In the genomic region with DNA sequence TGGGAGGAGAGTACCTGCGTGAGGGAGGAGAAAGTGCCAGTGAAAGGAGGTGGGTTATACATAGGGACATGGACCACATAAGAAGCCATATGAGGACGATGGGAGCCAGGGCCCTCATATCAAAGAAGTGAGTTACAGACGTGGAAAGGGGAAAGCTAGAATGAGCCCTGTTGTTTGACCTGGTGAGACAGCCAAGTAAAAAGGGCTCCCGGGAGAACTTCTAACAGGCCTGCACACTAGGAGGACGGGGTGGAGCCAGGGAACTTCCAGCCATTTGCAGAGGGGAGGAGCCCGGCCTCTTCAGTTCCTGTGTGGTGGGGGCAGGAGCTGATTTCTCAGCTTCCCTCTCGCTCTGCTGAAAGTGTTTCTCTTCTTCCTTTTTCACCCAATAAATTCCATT, we compare ENCODE assay signal across 11 cellular contexts.
DNase-seq lines count a peak whose midpoint lies in the region; ATAC-seq and TF ChIP-seq lines count a peak whose summit lies in the region.
"Had no signal": no experiment of that assay in that cellular context is flagged by ENCODE, and none has a peak within 500 bp of the region (broad histone marks: within the 10 kb centered on the region; RNA-seq: fewer than 3 reads in every experiment).

No MANE protein-coding gene starts in this region.

- no peak overlapping the region for H3K27ac ChIP-seq in A673 (ENCODE audit: low read depth, low read length, poor library complexity, severe bottlenecking)
- H3K27ac ChIP-seq in OCI-LY7 (ENCODE audit: low read depth, low read length, poor library complexity, severe bottlenecking), result no peak overlapping the region
- H3K27ac ChIP-seq: sigmoid colon had no signal

- CTCF ChIA-PET in A673 (lab: Charles Lee), result interaction anchor here (1.0 kb wide), 1 partner anchor 62 kb away, joined by 3 read pairs; a partner anchor contains a TSS
- CTCF ChIA-PET in OCI-LY7 (lab: Charles Lee; ENCODE audit: unreplicated experiment), result no interaction called here

- ATAC-seq in GM18868 (IDR thresholded peaks at IDR 0.05; ENCODE audit: unreplicated experiment) (peak; percentile 51), HG02970 (IDR thresholded peaks at IDR 0.05; ENCODE audit: low FRiP score, unreplicated experiment) (no peak)

- H3K4me1 ChIP-seq in A673 (ENCODE audit: insufficient read depth, low read length, poor library complexity, severe bottlenecking), result no peaks in the 10 kb centered on the region
- no peaks in the 10 kb centered on the region for H3K4me1 ChIP-seq in OCI-LY7 (ENCODE audit: insufficient read depth, low read length, poor library complexity, severe bottlenecking)

- H3K9me3 ChIP-seq in A673 (ENCODE audit: low read depth, low read length, poor library complexity, severe bottlenecking), result no peaks in the 10 kb centered on the region
- no peaks in the 10 kb centered on the region for H3K9me3 ChIP-seq in OCI-LY7 (ENCODE audit: low read length)
- H3K9me3 ChIP-seq: sigmoid colon had no signal

- H3K27me3 ChIP-seq in A673 (replicated peaks; ENCODE audit: insufficient read depth, low read depth, low read length, poor library complexity), result peaks cover under 1% of the 10 kb centered on the region

- no peaks in the 10 kb centered on the region for H3K79me2 ChIP-seq in OCI-LY7 (ENCODE audit: insufficient read depth, low read depth, low read length)

- no peak overlapping the region for H3K4me2 ChIP-seq in OCI-LY7 (ENCODE audit: low read length)

- no peaks in the 10 kb centered on the region for H3K9me2 ChIP-seq in OCI-LY7 (ENCODE audit: insufficient read depth, low read length)

- H4K20me1 ChIP-seq in OCI-LY7 (ENCODE audit: insufficient read depth, low read length), result no peaks in the 10 kb centered on the region

- peak; percentile 46 for DNase-seq in A673 (ENCODE audit: low spot score)
- no peak for DNase-seq in OCI-LY7 (ENCODE audit: low spot score)
- DNase-seq in fibroblast of villous mesenchyme (ENCODE audit: low read depth), result peak; percentile 8
- no peak for DNase-seq in dedifferentiated amniotic fluid mesenchymal stem cell (ENCODE audit: extremely low spot score)
- DNase-seq in AML-193 (lab: John Stamatoyannopoulos, UW), result no peak
- no peak for DNase-seq in stimulated activated CD8-positive, alpha-beta memory T cell treated with anti-CD3 and anti-CD28 coated beads, Interleukin-4, amount 100 ng/mL, for 48 hours
- DNase-seq: COR-L47, NCI-H446, sigmoid colon had no signal

- BruUV-seq in A673 (replicated peaks; lab: Mats Ljungman, UMichigan) (no TSS peak), OCI-LY7 (replicated peaks; lab: Mats Ljungman, UMichigan) (no TSS peak)

- no peaks in the 10 kb centered on the region for H3K36me3 ChIP-seq in A673 (ENCODE audit: insufficient read depth, low read length, poor library complexity, severe bottlenecking)
- no peaks in the 10 kb centered on the region for H3K36me3 ChIP-seq in OCI-LY7 (ENCODE audit: insufficient read depth, low read length)
- H3K36me3 ChIP-seq: sigmoid colon had no signal

- H3K4me3 ChIP-seq in A673 (ENCODE audit: low read depth, low read length, poor library complexity, severe bottlenecking), result no peak overlapping the region
- no peak overlapping the region for H3K4me3 ChIP-seq in OCI-LY7 (ENCODE audit: low read depth, low read length, poor library complexity, severe bottlenecking)
- no peak overlapping the region for H3K4me3 ChIP-seq in fibroblast of villous mesenchyme (ENCODE audit: low read depth, low read length)
- H3K4me3 ChIP-seq: sigmoid colon had no signal

- POLR2A ChIA-PET in A673 (lab: Charles Lee; ENCODE audit: low non-redundant PET) (no interaction called here), OCI-LY7 (lab: Charles Lee) (interaction anchor here (0.5 to 0.6 kb wide), 4 partner anchors 13 to 1980 kb away, joined by 3 to 6 read pairs (median 4); no protein-coding TSS in a partner anchor)

- intact Hi-C loops in A673 (cut with micrococcal nuclease; ENCODE audit: unreplicated experiment), result loop anchor here (5.0 kb wide), 1 partner anchor 59 kb away; no protein-coding TSS in a partner anchor
- intact Hi-C loops in OCI-LY7 (cut with micrococcal nuclease; ENCODE audit: unreplicated experiment), result no loop called here

- TF ChIP-seq CTCF in A673 (conservative IDR thresholded peaks at IDR 0.05; ENCODE audit: low read depth, low read length), result no peak
- no peak for TF ChIP-seq CTCF in OCI-LY7 (conservative IDR thresholded peaks at IDR 0.05; ENCODE audit: low read length)
- no peak for TF ChIP-seq CTCF in fibroblast of villous mesenchyme (IDR thresholded peaks at IDR 0.05; ENCODE audit: insufficient read depth, low read depth, low read length)

- 0 out of 2 replicates have a peak overlapping the region, but pooled peaks have one; percentile 17 for H2AFZ ChIP-seq in OCI-LY7 (ENCODE audit: low read length)

Comparison
In these comparisons a context has a peak if more than half of its experiments do, and no peak if none do; other contexts are left out.
1. DNase-seq: peak in A673 (single experiment) and fibroblast of villous mesenchyme (single experiment); none in OCI-LY7 (single experiment), dedifferentiated amniotic fluid mesenchymal stem cell (single experiment), AML-193 (0 of 2) and stimulated activated CD8-positive, alpha-beta memory T cell treated with anti-CD3 and anti-CD28 coated beads, Interleukin-4, amount 100 ng/mL, for 48 hours (single experiment).